ENCODE assay signal across 12 cellular contexts in genomic region chr9:124357591-124358361, GRCh38. TPM values are rescaled to one million over a fixed set of nuclear protein-coding genes. Genes with fewer than 3 reads are reported as not detected.
DNase-seq lines count a peak whose midpoint lies in the region; ATAC-seq and TF ChIP-seq lines count a peak whose summit lies in the region.
"Had no signal": no experiment of that assay in that cellular context is flagged by ENCODE, and none has a peak within 500 bp of the region (broad histone marks: within the 10 kb centered on the region; RNA-seq: fewer than 3 reads in every experiment).

No MANE protein-coding gene starts in this region.

- H3K14ac ChIP-seq in IMR-90 (replicated peaks; ENCODE audit: low read depth, low read length) = no peak overlapping the region; the same call in 1 of the 2 replicates

- in situ Hi-C loops in IMR-90 (cut with MboI; ENCODE audit: low sequenced_read_pairs) = no loop called here
- in situ Hi-C loops in G401 (cut with HindIII; ENCODE audit: low sequenced_read_pairs) = no loop called here

- peaks cover 46% of the 10 kb centered on the region for H3K36me3 Mint-ChIP-seq in Caco-2 (ENCODE audit: insufficient read depth, unreplicated experiment)
- peaks cover 34% of the 10 kb centered on the region for H3K36me3 Mint-ChIP-seq in activated T-helper 2 cell treated with anti-CD3 and anti-CD28 coated beads, Interferon-gamma antibody, Interleukin-2, Interleukin-4, amounts not matched to agents 10 μg/mL and 5 μg/mL and 100 μg/mL, durations not matched to agents 14 hours and 24 hours and 36 hours (ENCODE audit: low read depth)

- CTCF ChIA-PET in Caco-2 (lab: Charles Lee) = no interaction called here
- CTCF ChIA-PET in IMR-90 (lab: Yijun Ruan, JAX) = no interaction called here

- H3K4me1 Mint-ChIP-seq in Caco-2 (ENCODE audit: low read depth, unreplicated experiment) = no peaks in the 10 kb centered on the region
- H3K4me1 Mint-ChIP-seq in activated T-helper 2 cell treated with anti-CD3 and anti-CD28 coated beads, Interferon-gamma antibody, Interleukin-2, Interleukin-4, amounts not matched to agents 10 μg/mL and 5 μg/mL and 100 μg/mL, durations not matched to agents 14 hours and 24 hours and 36 hours (ENCODE audit: low read depth) = peaks cover 23% of the 10 kb centered on the region

- no peak overlapping the region for H3K18ac ChIP-seq in IMR-90 (ENCODE audit: low read depth, low read length)

- TF ChIP-seq CTCF in Caco-2 (IDR thresholded peaks at IDR 0.05; ENCODE audit: insufficient read depth in 1 of 2, low read depth in 1 of 2, low read length in 1 of 2, severe bottlenecking in 1 of 2, unreplicated experiment in 1 of 2) = no peak
- TF ChIP-seq CTCF in IMR-90 (conservative IDR thresholded peaks at IDR 0.05; ENCODE audit: low read depth, low read length) = no peak
- TF ChIP-seq CTCF in right lobe of liver (IDR thresholded peaks at IDR 0.05) = no peak

- intact Hi-C loops in Caco-2 (cut with micrococcal nuclease; ENCODE audit: unreplicated experiment) = no loop called here
- intact Hi-C loops in IMR-90 (cut with micrococcal nuclease) = no loop called here
- intact Hi-C loops in activated T-helper 2 cell treated with anti-CD3 and anti-CD28 coated beads, Interferon-gamma antibody, Interleukin-2, Interleukin-4, amounts not matched to agents 10 μg/mL and 5 μg/mL and 100 μg/mL, durations not matched to agents 14 hours and 24 hours and 36 hours (cut with micrococcal nuclease) = no loop called here
- intact Hi-C loops in right lobe of liver (cut with DNase I) = no loop called here
- intact Hi-C loops in cardiac septum (cut with DNase I) = no loop called here

- H2AFZ ChIP-seq in IMR-90 (replicated peaks; ENCODE audit: low read length, poor library complexity) = peak overlapping the region; percentile 2

- no peak overlapping the region for H2BK120ac ChIP-seq in IMR-90 (ENCODE audit: low read depth, low read length)

- H3K56ac ChIP-seq in IMR-90 (ENCODE audit: extremely low read depth, insufficient read depth, low read length) = no peak overlapping the region

- H3K9me3 Mint-ChIP-seq in Caco-2 (ENCODE audit: unreplicated experiment) = no peaks in the 10 kb centered on the region
- H3K9me3 Mint-ChIP-seq in activated T-helper 2 cell treated with anti-CD3 and anti-CD28 coated beads, Interferon-gamma antibody, Interleukin-2, Interleukin-4, amounts not matched to agents 10 μg/mL and 5 μg/mL and 100 μg/mL, durations not matched to agents 14 hours and 24 hours and 36 hours = no peaks in the 10 kb centered on the region
- H3K9me3 Mint-ChIP-seq: neural crest cell had no signal

- TF ChIP-seq POLR2A in IMR-90 (IDR thresholded peaks at IDR 0.05; ENCODE audit: low read depth, low read length) = no peak
- no peak for TF ChIP-seq POLR2A in right lobe of liver (IDR thresholded peaks at IDR 0.05)

- H2AK9ac ChIP-seq in IMR-90 (replicated peaks; ENCODE audit: low read depth, low read length, poor library complexity) = no peak overlapping the region

- no peak overlapping the region for H4K91ac ChIP-seq in IMR-90 (ENCODE audit: insufficient read depth, low read depth, low read length)

- H3K27ac ChIP-seq in IMR-90 (ENCODE audit: insufficient read depth, low read length) (no peak overlapping the region), right lobe of liver (peak overlapping the region in 1 of 3 donors; percentile 10)
- H3K27ac ChIP-seq: KMS-11, SJSA1 had no signal

- no peaks in the 10 kb centered on the region for H3K27me3 Mint-ChIP-seq in Caco-2 (ENCODE audit: insufficient read depth, unreplicated experiment)
- no peaks in the 10 kb centered on the region for H3K27me3 Mint-ChIP-seq in activated T-helper 2 cell treated with anti-CD3 and anti-CD28 coated beads, Interferon-gamma antibody, Interleukin-2, Interleukin-4, amounts not matched to agents 10 μg/mL and 5 μg/mL and 100 μg/mL, durations not matched to agents 14 hours and 24 hours and 36 hours (ENCODE audit: low read depth)
- H3K27me3 Mint-ChIP-seq: activated naive CD8-positive, alpha-beta T cell had no signal

- no peak overlapping the region for H4K8ac ChIP-seq in IMR-90 (ENCODE audit: low read depth in 2 of 2, low read length in 2 of 2)

- H2BK20ac ChIP-seq in IMR-90 (ENCODE audit: low read depth, low read length) = no peak overlapping the region

- no peaks in the 10 kb centered on the region for H3K27me3 ChIP-seq in Caco-2 (replicated peaks; ENCODE audit: control insufficient read depth, insufficient read depth, low read length)
- no peaks in the 10 kb centered on the region for H3K27me3 ChIP-seq in IMR-90 (ENCODE audit: control insufficient read depth, insufficient read depth, low read length)
- H3K27me3 ChIP-seq in right lobe of liver = no peaks in the 10 kb centered on the region
- H3K27me3 ChIP-seq: SJSA1 had no signal

- DNase-seq in Caco-2 = no peak
- DNase-seq in IMR-90 = no peak
- no peak for DNase-seq in activated T-helper 2 cell treated with anti-CD3 and anti-CD28 coated beads, Interferon-gamma antibody, Interleukin-2, Interleukin-4, amounts not matched to agents 10 μg/mL and 5 μg/mL and 100 μg/mL, durations not matched to agents 14 hours and 24 hours and 36 hours (ENCODE audit: low spot score)
- DNase-seq in right lobe of liver = no peak
- DNase-seq in cardiac septum (ENCODE audit: low spot score) = no peak
- DNase-seq in G401 (ENCODE audit: low spot score) = no peak

- H3K4me1 ChIP-seq in Caco-2 (no peaks in the 10 kb centered on the region; the same call in 1 of the 2 replicates), IMR-90 (ENCODE audit: control insufficient read depth, insufficient read depth, low read length) (peaks cover 18% of the 10 kb centered on the region), right lobe of liver (peaks cover 0 to 24% (median 3%) of the 10 kb centered on the region in 4 donors)
- H3K4me1 ChIP-seq: SJSA1 had no signal

- H3K27ac Mint-ChIP-seq in Caco-2 (ENCODE audit: unreplicated experiment) = peak overlapping the region; percentile 53
- H3K27ac Mint-ChIP-seq in activated T-helper 2 cell treated with anti-CD3 and anti-CD28 coated beads, Interferon-gamma antibody, Interleukin-2, Interleukin-4, amounts not matched to agents 10 μg/mL and 5 μg/mL and 100 μg/mL, durations not matched to agents 14 hours and 24 hours and 36 hours = peak overlapping the region; percentile 57

- no peak overlapping the region for H2AK5ac ChIP-seq in IMR-90 (ENCODE audit: low read depth, low read length)

- no peak overlapping the region for H3K4me3 ChIP-seq in Caco-2 (ENCODE audit: low read depth, low read length)
- H3K4me3 ChIP-seq in IMR-90 (ENCODE audit: insufficient read depth, low read depth, low read length) = no peak overlapping the region
- no peak overlapping the region for H3K4me3 ChIP-seq in right lobe of liver
- H3K4me3 ChIP-seq: SJSA1 had no signal

- TF ChIP-seq RAD21 in IMR-90 (IDR thresholded peaks at IDR 0.05; ENCODE audit: low read length) = no peak

- H3K79me1 ChIP-seq in IMR-90 (ENCODE audit: low read depth in 1 of 2, low read length in 2 of 2) = peaks cover 35 to 96% of the 10 kb centered on the region in 2 experiments

- dilution Hi-C loops in IMR-90 (cut with HindIII; ENCODE audit: low sequenced_read_pairs, unreplicated experiment) = no loop called here

- H3K9me1 ChIP-seq in IMR-90 (ENCODE audit: insufficient read depth, low read length) = peaks cover 49% of the 10 kb centered on the region

- no peak overlapping the region for H3K23ac ChIP-seq in IMR-90 (ENCODE audit: low read depth, low read length)

- peaks cover 4% of the 10 kb centered on the region for H3K36me3 ChIP-seq in Caco-2 (ENCODE audit: control insufficient read depth, insufficient read depth, low read length)
- H3K36me3 ChIP-seq in IMR-90 (ENCODE audit: control insufficient read depth, insufficient read depth, low read length) = peaks cover 49% of the 10 kb centered on the region
- H3K36me3 ChIP-seq in right lobe of liver = peaks cover 0 to 30% (median 12%) of the 10 kb centered on the region in 4 donors

- H3K9me3 ChIP-seq in Caco-2 (no peaks in the 10 kb centered on the region), IMR-90 (ENCODE audit: control insufficient read depth, insufficient read depth, low read length) (no peaks in the 10 kb centered on the region), right lobe of liver (peaks cover 0 to 5% (median 0%) of the 10 kb centered on the region in 4 donors)
- H3K9me3 ChIP-seq: SJSA1 had no signal

- no peak overlapping the region for H4K5ac ChIP-seq in IMR-90 (ENCODE audit: low read depth, low read length)

- no peak overlapping the region for H2BK15ac ChIP-seq in IMR-90 (ENCODE audit: low read depth, low read length)

- H3K4ac ChIP-seq in IMR-90 (ENCODE audit: low read depth, low read length) = no peak overlapping the region

- H3K9ac ChIP-seq in IMR-90 (ENCODE audit: low read depth, low read length) = no peak overlapping the region
- H3K9ac ChIP-seq: KMS-11 had no signal

- BruUV-seq in Caco-2 (replicated peaks; lab: Mats Ljungman, UMichigan) = no TSS peak
- TSS peak; percentile 9 for BruUV-seq in IMR-90 (replicated peaks; lab: Mats Ljungman, UMichigan)

- peaks cover 89% of the 10 kb centered on the region for H4K20me1 ChIP-seq in IMR-90 (ENCODE audit: insufficient read depth, low read length)

- POLR2A ChIA-PET in Caco-2 (lab: Charles Lee) = no interaction called here
- POLR2A ChIA-PET in IMR-90 (lab: Charles Lee; ENCODE audit: unreplicated experiment) = no interaction called here

- 81% methylated on average over 9 of the region's 14 CpGs; no CpG with 5 or more reads in 1 of the 2 experiments for whole genome bisulfite sequencing in IMR-90 (ENCODE audit: extremely low coverage in 2 of 2, insufficient read length in 1 of 2), 2 experiments
- 74% methylated on average over 3 of the region's 14 CpGs for WGBS in right lobe of liver (ENCODE audit: insufficient coverage, low coverage, low lambda C conversion rate, missing lambda C conversion rate)

- ATAC-seq in IMR-90 (ENCODE audit: low read depth) (peak; percentile 5; the same call in 1 of the 2 replicates), right lobe of liver (peak; percentile 4 to 25 (median 8)), GM21528 (IDR thresholded peaks at IDR 0.05; ENCODE audit: low FRiP score, unreplicated experiment) (no peak), GM18520 (IDR thresholded peaks at IDR 0.05; ENCODE audit: unreplicated experiment) (no peak)

- no peak overlapping the region for H3K4me3 Mint-ChIP-seq in Caco-2 (ENCODE audit: unreplicated experiment)
- peak overlapping the region; percentile 31 for H3K4me3 Mint-ChIP-seq in activated T-helper 2 cell treated with anti-CD3 and anti-CD28 coated beads, Interferon-gamma antibody, Interleukin-2, Interleukin-4, amounts not matched to agents 10 μg/mL and 5 μg/mL and 100 μg/mL, durations not matched to agents 14 hours and 24 hours and 36 hours (ENCODE audit: low read depth)
- H3K4me3 Mint-ChIP-seq: activated naive CD8-positive, alpha-beta T cell; neural crest cell had no signal

- no peak overlapping the region for H3K4me2 ChIP-seq in IMR-90 (ENCODE audit: low read depth, low read length)
- H3K4me2 ChIP-seq: KMS-11 had no signal

- no peak overlapping the region for H2BK5ac ChIP-seq in IMR-90 (ENCODE audit: low read depth, low read length, poor library complexity, severe bottlenecking)

RNA-seq across cellular contexts. Expression of gene PSMB7, which starts 57.5 kb away (rescaled TPM):
- total RNA-seq in Caco-2 (2022) (216 and 238 TPM in 2 replicates), IMR-90 (2012; rRNA removed) (369 and 430 TPM in 2 replicates), right lobe of liver (100 to 1,000 TPM in 2 of 6 experiments, 10 to 100 TPM in 4; 76.4 to 196 (median 96.8) TPM), cardiac septum (133 TPM)
- 318 and 340 TPM in 2 replicates for polyA plus RNA-seq in IMR-90 (2012; rRNA removed)
- 154 and 232 TPM in 2 replicates for polyA plus RNA-seq in IMR-90 (2012; cell fraction: cytosol; rRNA removed)
- 50.0 and 129 TPM in 2 replicates for polyA plus RNA-seq in IMR-90 (2012; cell fraction: nucleus; rRNA removed; ENCODE audit: low replicate concordance)
- 205 and 211 TPM in 2 replicates for total RNA-seq in activated T-helper 2 cell treated with anti-CD3 and anti-CD28 coated beads, Interferon-gamma antibody, Interleukin-2, Interleukin-4, amounts not matched to agents 10 μg/mL and 5 μg/mL and 100 μg/mL, durations not matched to agents 14 hours and 24 hours and 36 hours
- total RNA-seq in G401 (2014; rRNA removed; shearing (Covaris generic)) = 163 and 196 TPM in 2 replicates

Comparison
In these comparisons a context has a peak if more than half of its experiments do, and no peak if none do; other contexts are left out.
1. ATAC-seq: peak in IMR-90 (single experiment) and right lobe of liver (4 of 4); none in GM21528 (single experiment) and GM18520 (single experiment).